9 cellular contexts compared by ENCODE assay signal in genomic region chr5:132839426-132840301, GRCh38. TPM values are rescaled to one million over a fixed set of nuclear protein-coding genes. Genes with fewer than 3 reads are reported as not detected.
DNase-seq lines count a peak whose midpoint lies in the region; ATAC-seq and TF ChIP-seq lines count a peak whose summit lies in the region.
"Had no signal": no experiment of that assay in that cellular context is flagged by ENCODE, and none has a peak within 500 bp of the region (broad histone marks: within the 10 kb centered on the region; RNA-seq: fewer than 3 reads in every experiment).

No MANE protein-coding gene starts in this region.

- H3K4me3 ChIP-seq in heart left ventricle (no peak overlapping the region), epithelial cell of esophagus (ENCODE audit: low read length) (no peak overlapping the region), vagina (no peak overlapping the region), tibial artery (no peak overlapping the region)

- H3K36me3 ChIP-seq in heart left ventricle (no peaks in the 10 kb centered on the region), vagina (no peaks in the 10 kb centered on the region), tibial artery (no peaks in the 10 kb centered on the region)

- no peaks in the 10 kb centered on the region for H3K9me3 ChIP-seq in heart left ventricle
- H3K9me3 ChIP-seq in vagina: no peaks in the 10 kb centered on the region
- no peaks in the 10 kb centered on the region for H3K9me3 ChIP-seq in tibial artery

- WGBS in heart left ventricle, 4 donors: 76 to 82% (median 78%) methylated on average over 8 of the region's 8 CpGs

- H3K27me3 ChIP-seq in heart left ventricle (no peaks in the 10 kb centered on the region), vagina (no peaks in the 10 kb centered on the region), tibial artery (no peaks in the 10 kb centered on the region)

- no peak for TF ChIP-seq CTCF in heart left ventricle (IDR thresholded peaks at IDR 0.05)
- no peak for TF ChIP-seq CTCF in epithelial cell of esophagus (IDR thresholded peaks at IDR 0.05; ENCODE audit: insufficient read depth, low read depth, low read length, missing control alignments)
- no peak for TF ChIP-seq CTCF in vagina (IDR thresholded peaks at IDR 0.05)
- TF ChIP-seq CTCF in tibial artery (IDR thresholded peaks at IDR 0.05): no peak

- no peak for DNase-seq in heart left ventricle
- DNase-seq in left ventricle myocardium superior: no peak
- peak; percentile 68 for DNase-seq in epithelial cell of esophagus (ENCODE audit: low read depth)
- DNase-seq in mucosa of gallbladder (ENCODE audit: low spot score): peak; percentile 52
- DNase-seq in vagina (ENCODE audit: extremely low spot score in 2 of 2): no peak
- no peak for DNase-seq in tibial artery
- DNase-seq: KG1 had no signal

- intact Hi-C loops in heart left ventricle (cut with DNase I): no loop called here
- intact Hi-C loops in left ventricle myocardium superior (cut with micrococcal nuclease): no loop called here
- intact Hi-C loops in vagina (cut with DNase I): no loop called here
- intact Hi-C loops in tibial artery (cut with DNase I; ENCODE audit: low total_unique reads): no loop called here

- peak overlapping the region in 10 of 12 donors; percentile 32 to 76 (median 58) for H3K27ac ChIP-seq in heart left ventricle
- H3K27ac ChIP-seq in vagina: peak overlapping the region; percentile 88
- H3K27ac ChIP-seq in tibial artery: no peak overlapping the region

- peak in 3 of 4 donors; percentile 20 to 53 (median 26) for ATAC-seq in heart left ventricle
- no peak for ATAC-seq in left ventricle myocardium superior
- ATAC-seq in HG02623 (IDR thresholded peaks at IDR 0.05; ENCODE audit: unreplicated experiment): no peak
- no peak for ATAC-seq in HG02610 (IDR thresholded peaks at IDR 0.05; ENCODE audit: unreplicated experiment)

- TF ChIP-seq POLR2A in heart left ventricle (IDR thresholded peaks at IDR 0.05): no peak
- TF ChIP-seq POLR2A in vagina (IDR thresholded peaks at IDR 0.05): no peak

- H3K4me1 ChIP-seq in heart left ventricle (peaks cover 0 to 25% (median 0%) of the 10 kb centered on the region in 12 donors), vagina (peaks cover 27% of the 10 kb centered on the region), tibial artery (no peaks in the 10 kb centered on the region)

RNA-seq across cellular contexts. Expression of gene SHROOM1, which starts 9.2 kb away (rescaled TPM):
- total RNA-seq in heart left ventricle (1 to 10 TPM; 2.9 to 6.8 (median 4.7) TPM), left ventricle myocardium superior (5.7 TPM), mucosa of gallbladder (96.1 TPM), vagina (17.7 TPM)
- polyA plus RNA-seq in heart left ventricle: 1 to 10 TPM; 2.0 to 4.8 TPM

RNA-seq across cellular contexts. Expression of gene SOWAHA, which starts 26.6 kb away (rescaled TPM):
- total RNA-seq in heart left ventricle (under 1 TPM in 3 of 9 donors, not detected in 6; 0.24 to 0.50 (median 0.38) TPM), left ventricle myocardium superior (0.17 TPM), mucosa of gallbladder (22.2 TPM), vagina (not detected)
- under 1 TPM; 0.03 to 0.08 TPM for polyA plus RNA-seq in heart left ventricle

RNA-seq across cellular contexts. Expression of gene GDF9, which starts 26.6 kb away (rescaled TPM):
- total RNA-seq in heart left ventricle: under 1 TPM in 8 of 9 donors, not detected in 1; 0.25 to 1.00 (median 0.51) TPM
- under 1 TPM; 0.10 to 0.27 TPM for polyA plus RNA-seq in heart left ventricle
- total RNA-seq in left ventricle myocardium superior: 0.30 TPM
- 0.09 TPM for total RNA-seq in mucosa of gallbladder
- not detected for total RNA-seq in vagina

RNA-seq across cellular contexts. Expression of gene UQCRQ, which starts 26.8 kb away (rescaled TPM):
- total RNA-seq in heart left ventricle: 1,000 to 10,000 TPM in 6 of 9 donors, 100 to 1,000 TPM in 3; 539 to 2,034 (median 1,454) TPM
- polyA plus RNA-seq in heart left ventricle: 1,000 to 10,000 TPM in 1 of 2 donors, 100 to 1,000 TPM in 1; 656 to 2,165 TPM
- total RNA-seq in left ventricle myocardium superior: 1,703 TPM
- total RNA-seq in mucosa of gallbladder: 625 TPM
- 189 TPM for total RNA-seq in vagina

RNA-seq across cellular contexts. Expression of gene LEAP2, which starts 33.8 kb away (rescaled TPM):
- total RNA-seq in heart left ventricle (1 to 10 TPM in 4 of 9 donors, under 1 TPM in 5; 0.16 to 1.9 (median 0.91) TPM), left ventricle myocardium superior (0.89 TPM), mucosa of gallbladder (42.4 TPM), vagina (4.2 TPM)
- 1 to 10 TPM in 1 of 2 donors, under 1 TPM in 1; 0.37 to 2.0 TPM for polyA plus RNA-seq in heart left ventricle

Comparison
In these comparisons a context has a peak if more than half of its experiments do, and no peak if none do; other contexts are left out.
1. ATAC-seq: peak in heart left ventricle (3 of 4); none in left ventricle myocardium superior (single experiment), HG02623 (single experiment) and HG02610 (single experiment).
2. DNase-seq: peak in epithelial cell of esophagus (single experiment) and mucosa of gallbladder (single experiment); none in heart left ventricle (0 of 5), left ventricle myocardium superior (single experiment), vagina (0 of 2) and tibial artery (0 of 2).
3. H3K27ac ChIP-seq: peak in heart left ventricle (10 of 12) and vagina (single experiment); none in tibial artery (0 of 2).
4. RNA of gene SOWAHA, which starts 26.6 kb away (total RNA-seq): 22.2 TPM in mucosa of gallbladder (single experiment); 0.17 TPM in left ventricle myocardium superior (single experiment), 0.24 to 0.50 TPM in heart left ventricle and not detected in vagina (single experiment); every median in the first group is over 10 times any median in the second.